Comparison of ENCODE assay signal across 8 cellular contexts in genomic region chr3:12193485-12194165, GRCh38. TPM values are rescaled to one million over a fixed set of nuclear protein-coding genes. Genes with fewer than 3 reads are reported as not detected.
A peak's percentile ranks its signal among the peaks of the same experiment; 100 is the strongest.
DNase-seq lines count a peak whose midpoint lies in the region; ATAC-seq and TF ChIP-seq lines count a peak whose summit lies in the region.

No MANE protein-coding gene starts in this region.

- no peaks in the 10 kb centered on the region for H3K27me3 Mint-ChIP-seq in GM23338 (ENCODE audit: insufficient read depth, low read depth, poor library complexity)

- H3K9me2 ChIP-seq in GM23338 (ENCODE audit: insufficient read depth) = no peaks in the 10 kb centered on the region

- TF ChIP-seq CTCF in fibroblast of lung (conservative IDR thresholded peaks at IDR 0.05 in 1 of 2, IDR thresholded peaks at IDR 0.05 in 1 of 2; ENCODE audit: low read depth in 1 of 2, low read length in 2 of 2) = no peak
- TF ChIP-seq CTCF in spleen (IDR thresholded peaks at IDR 0.05 in 8 of 11, conservative IDR thresholded peaks at IDR 0.05 in 3 of 11) = no peak
- no peak for TF ChIP-seq CTCF in GM23338 (conservative IDR thresholded peaks at IDR 0.05; ENCODE audit: low read depth in 2 of 2)

- H2AFZ ChIP-seq in fibroblast of lung (ENCODE audit: low read length) = no peak overlapping the region
- H2AFZ ChIP-seq in GM23338 = no peak overlapping the region

- peak overlapping the region; percentile 25 for H3K9ac ChIP-seq in fibroblast of lung (ENCODE audit: insufficient read depth, low read length)

- ATAC-seq in GM18861 (IDR thresholded peaks at IDR 0.05; ENCODE audit: unreplicated experiment) (peak; percentile 53), HG03103 (IDR thresholded peaks at IDR 0.05; ENCODE audit: low read depth, unreplicated experiment) (peak; percentile 33), GM23338 (no peak)

- no peak overlapping the region for H3K4me3 ChIP-seq in SJSA1
- peak overlapping the region in 1 of 4 experiments; percentile 2 for H3K4me3 ChIP-seq in fibroblast of lung (replicated peaks in 1 of 4; ENCODE audit: control extremely low read depth in 1 of 4, insufficient read depth in 1 of 4, low read depth in 3 of 4, low read length in 4 of 4)
- no peak overlapping the region for H3K4me3 ChIP-seq in spleen
- no peak overlapping the region for H3K4me3 ChIP-seq in GM23338

- H4K20me1 ChIP-seq in fibroblast of lung (ENCODE audit: control insufficient read depth, extremely low read depth, insufficient read depth, low read length) (no peaks in the 10 kb centered on the region), GM23338 (replicated peaks; ENCODE audit: insufficient read depth) (no peaks in the 10 kb centered on the region)

- DNase-seq in A172 (ENCODE audit: low spot score) (peak; percentile 98), SJSA1 (ENCODE audit: low read depth in 1 of 2, low spot score in 2 of 2) (peak; percentile 80 to 92), fibroblast of lung (ENCODE audit: low read depth in 2 of 2) (peak; percentile 99 to 100), spleen (no peak), DMS79 (lab: John Stamatoyannopoulos, UW) (no peak), GM23338 (ENCODE audit: low spot score) (no peak)

- H3K36me3 Mint-ChIP-seq in GM23338 (ENCODE audit: low read depth) = 0 out of 3 replicates have a peak, but pooled peaks cover 3% of the 10 kb centered on the region

- H3K36me3 ChIP-seq in SJSA1 (no peaks in the 10 kb centered on the region), fibroblast of lung (ENCODE audit: control insufficient read depth, insufficient read depth, low read length) (no peaks in the 10 kb centered on the region), spleen (no peaks in the 10 kb centered on the region), GM23338 (ENCODE audit: insufficient read depth) (no peaks in the 10 kb centered on the region)

- TF ChIP-seq POLR2A in spleen (IDR thresholded peaks at IDR 0.05) = no peak

- H3K27ac ChIP-seq in SJSA1 (peak overlapping the region; percentile 72), fibroblast of lung (ENCODE audit: insufficient read depth, low read length) (peak overlapping the region; percentile 90), spleen (peak overlapping the region in 7 of 8 donors; percentile 26 to 96 (median 77)), GM23338 (ENCODE audit: low read depth) (no peak overlapping the region)

- peaks cover 19% of the 10 kb centered on the region for H3K4me1 Mint-ChIP-seq in GM23338

- no peaks in the 10 kb centered on the region for H3F3A ChIP-seq in GM23338 (replicated peaks; ENCODE audit: low read depth)

- no peaks in the 10 kb centered on the region for H3K79me2 ChIP-seq in fibroblast of lung (ENCODE audit: control insufficient read depth, insufficient read depth, low read length)
- no peaks in the 10 kb centered on the region for H3K79me2 ChIP-seq in GM23338 (replicated peaks; ENCODE audit: insufficient read depth)

- H3K4me2 ChIP-seq in fibroblast of lung (ENCODE audit: extremely low read depth, insufficient read depth, low read length) = peak overlapping the region; percentile 60
- H3K4me2 ChIP-seq in GM23338 = no peak overlapping the region

- H3K27ac Mint-ChIP-seq in GM23338 = no peak overlapping the region; the same call in 1 of the 2 replicates

- no peaks in the 10 kb centered on the region for H3K27me3 ChIP-seq in SJSA1 (replicated peaks)
- H3K27me3 ChIP-seq in fibroblast of lung (ENCODE audit: control insufficient read depth, insufficient read depth, low read length) = no peaks in the 10 kb centered on the region
- H3K27me3 ChIP-seq in spleen (replicated peaks in 1 of 7) = no peaks in the 10 kb centered on the region
- H3K27me3 ChIP-seq in GM23338 (ENCODE audit: insufficient read depth) = no peaks in the 10 kb centered on the region

- no peak overlapping the region for H3K4me3 Mint-ChIP-seq in GM23338

- no peaks in the 10 kb centered on the region for H3K9me3 Mint-ChIP-seq in GM23338

- H3K9me3 ChIP-seq in SJSA1 (replicated peaks) (no peaks in the 10 kb centered on the region), fibroblast of lung (ENCODE audit: control insufficient read depth, insufficient read depth, low read depth, low read length) (no peaks in the 10 kb centered on the region), spleen (no peaks in the 10 kb centered on the region)

- 92 to 96% (median 95%) methylated on average over 1 of the region's 1 CpG for WGBS in spleen, 5 donors

- H3K4me1 ChIP-seq in SJSA1 (replicated peaks) (peaks cover 44% of the 10 kb centered on the region), fibroblast of lung (ENCODE audit: control insufficient read depth, extremely low read depth, insufficient read depth, low read length) (peaks cover 19% of the 10 kb centered on the region), spleen (peaks cover 0 to 60% (median 9%) of the 10 kb centered on the region in 6 donors), GM23338 (ENCODE audit: insufficient read depth) (no peaks in the 10 kb centered on the region)

- intact Hi-C loops in spleen (cut with DNase I; ENCODE audit: low total_unique reads) = no loop called here

TF ChIP-seq in GM23338, 12 proteins besides CTCF, POLR2A, EP300 and RAD21 (continues in another document):
- TF ChIP-seq REST (IDR thresholded peaks at IDR 0.05; ENCODE audit: unreplicated experiment) (no peak), EZH2phosphoT487 (IDR thresholded peaks at IDR 0.05; ENCODE audit: unreplicated experiment) (no peak), CREB1 (CRISPR knock-in tag; IDR thresholded peaks at IDR 0.05; ENCODE audit: low read depth) (no peak), JUNB (IDR thresholded peaks at IDR 0.05; ENCODE audit: unreplicated experiment) (no peak), ZNF114 (CRISPR knock-in tag; IDR thresholded peaks at IDR 0.05) (no peak), POLR2AphosphoS5 (IDR thresholded peaks at IDR 0.05; ENCODE audit: low read depth) (no peak)

RNA-seq across cellular contexts. Expression of gene TIMP4, which starts 34.9 kb away (rescaled TPM):
- 6.1 and 8.6 TPM in 2 replicates for total RNA-seq in A172 (2014; rRNA removed; shearing (Covaris generic))
- total RNA-seq in SJSA1 (2014; rRNA removed; shearing (Covaris generic)) = 0.08 TPM in 1 of 2 replicates, not detected in the other
- total RNA-seq in fibroblast of lung (9.8 and 12.6 TPM in 2 replicates), spleen (10 to 100 TPM in 1 of 7 donors, 1 to 10 TPM in 4, under 1 TPM in 2; 0.37 to 10.8 (median 2.5) TPM)
- polyA plus RNA-seq in fibroblast of lung (2.8 and 5.2 TPM in 2 replicates), spleen (1 to 10 TPM in 2 of 3 donors, under 1 TPM in 1; 0.43 to 2.4 (median 1.9) TPM), GM23338 (2016; fragmentation: Nextera tagmentation; extraction: Ambion mirVana) (6.7 and 6.9 TPM in 2 replicates)
- 2.3 and 3.2 TPM in 2 replicates for polyA plus RNA-seq in fibroblast of lung (2012)
- polyA minus RNA-seq in fibroblast of lung (ENCODE audit: low replicate concordance) = 2.7 and 9.6 TPM in 2 replicates
- 11.1 and 16.1 TPM in 2 replicates for total RNA-seq in GM23338 (2014; rRNA removed; shearing (Covaris generic))

Comparison
In these comparisons a context has a peak if more than half of its experiments do, and no peak if none do; other contexts are left out.
1. DNase-seq: peak in A172 (single experiment), SJSA1 (2 of 2) and fibroblast of lung (2 of 2); none in spleen (single experiment), DMS79 (single experiment) and GM23338 (single experiment).